In the genomic region with DNA sequence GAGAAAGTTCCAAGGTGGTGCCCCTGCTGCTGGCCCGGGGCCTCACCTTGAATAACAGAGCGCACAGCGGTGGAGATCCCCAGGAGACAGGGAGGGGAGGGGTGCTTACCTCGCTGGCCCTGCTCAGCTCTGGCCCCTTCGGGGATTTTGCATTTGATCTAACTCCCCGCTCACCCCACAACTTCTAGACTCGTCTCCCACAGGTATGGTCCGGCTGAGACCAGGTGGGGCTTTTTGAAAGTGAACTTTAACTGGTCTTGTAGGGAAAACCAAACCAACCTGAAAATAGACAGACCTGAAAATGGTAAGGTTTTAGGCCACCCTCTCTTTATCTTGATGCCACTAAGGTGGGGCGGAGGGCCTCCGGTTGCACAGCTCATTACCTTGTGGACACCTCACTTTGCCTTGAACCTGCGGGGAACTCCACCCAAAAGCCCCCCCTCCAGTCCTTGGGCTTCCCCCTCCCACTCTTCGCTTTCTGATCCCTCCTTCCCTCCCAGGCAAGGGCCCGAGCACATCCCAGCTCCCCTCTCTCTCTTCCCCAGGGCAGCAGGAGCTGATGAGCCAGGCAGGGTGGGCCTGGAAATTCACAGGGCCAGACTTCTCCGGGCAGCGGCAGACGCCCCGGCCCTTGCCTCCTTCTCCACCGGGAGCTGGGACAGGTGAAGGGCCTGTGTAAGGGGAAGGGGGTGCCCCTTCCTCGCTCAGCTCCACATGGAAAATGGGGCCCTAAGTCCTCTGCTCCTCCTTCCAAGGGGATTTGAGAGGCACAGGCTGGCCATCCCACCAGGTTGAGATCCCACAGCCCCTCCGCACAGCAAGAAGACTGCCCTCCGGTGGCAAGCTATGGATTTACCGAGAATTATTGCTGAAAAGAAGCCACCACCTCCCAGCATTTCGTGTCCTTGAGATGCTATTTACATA, we compare ENCODE assay signal across 7 cellular contexts. TPM values are rescaled to one million over a fixed set of nuclear protein-coding genes. Genes with fewer than 3 reads are reported as not detected.
DNase-seq lines count a peak whose midpoint lies in the region; ATAC-seq, FAIRE-seq and TF ChIP-seq lines count a peak whose summit lies in the region.

No MANE protein-coding gene starts in this region.

- TF ChIP-seq POLR2A in Peyer's patch (IDR thresholded peaks at IDR 0.05) (no peak), GM12878 (IDR thresholded peaks at IDR 0.05; ENCODE audit: low read depth, low read length) (peak; percentile 71)

- intact Hi-C loops in GM12878 (cut with micrococcal nuclease; ENCODE audit: unreplicated experiment) = loop anchor here (1.0 to 2.0 kb wide), 5 partner anchors 11 to 78 kb away; a partner anchor contains a TSS

- TF ChIP-seq EP300 in GM12878 (IDR thresholded peaks at IDR 0.05; ENCODE audit: borderline replicate concordance in 1 of 2, control insufficient read depth in 1 of 2, low read depth in 2 of 2, low read length in 2 of 2) = peak in 1 of 2 experiments; percentile 11; a peak in 3 of 4 replicates

- FAIRE-seq in GM12878 (lab: Jason Lieb, UNC) (peak; percentile 68), small intestine (lab: Jason Lieb, UNC) (no peak)

- SMC1A ChIA-PET in GM12878 (lab: Charles Lee; ENCODE audit: uncharacterized antibody, unreplicated experiment) = interaction anchor here (0.6 to 5.3 kb wide), 23 partner anchors 9 to 241 kb away, joined by 3 to 106 read pairs (median 10); a partner anchor contains a TSS

- WGBS in GM12878 (ENCODE audit: insufficient coverage, insufficient replicate concordance, low lambda C conversion rate, missing lambda C conversion rate) = under 1% methylated on average over 22 of the region's 23 CpGs
- 24 to 40% (median 33%) methylated on average over 23 of the region's 23 CpGs for WGBS in small intestine, 3 donors

- H3K79me2 ChIP-seq in DND-41 (ENCODE audit: insufficient read depth, low read length) = no peaks in the 10 kb centered on the region
- H3K79me2 ChIP-seq in GM12878 (ENCODE audit: control insufficient read depth, insufficient read depth, low read length) = peaks cover 89% of the 10 kb centered on the region

- H3K4me3 ChIP-seq in DND-41 (ENCODE audit: low read depth in 1 of 2, low read length in 2 of 2) = no peak overlapping the region
- peak overlapping the region in 1 of 4 donors; percentile 12 for H3K4me3 ChIP-seq in Peyer's patch
- peak overlapping the region; percentile 52 for H3K4me3 ChIP-seq in GM12878
- H3K4me3 ChIP-seq in small intestine (ENCODE audit: low read depth in 1 of 2, low read length in 2 of 2) = no peak overlapping the region

- DNase-seq in DND-41 (peak; percentile 64), Peyer's patch (peak in 2 of 3 donors; percentile 68 to 71), GM12878 (ENCODE audit: low read depth, low spot score) (peak; percentile 82), left kidney (ENCODE audit: low read depth, low spot score) (peak; percentile 82), small intestine (no peak)

- no peaks in the 10 kb centered on the region for H3K27me3 ChIP-seq in DND-41 (ENCODE audit: insufficient read depth, low read length, poor library complexity)
- H3K27me3 ChIP-seq in Peyer's patch = no peaks in the 10 kb centered on the region
- no peaks in the 10 kb centered on the region for H3K27me3 ChIP-seq in GM12878 (replicated peaks in 1 of 2; ENCODE audit: control insufficient read depth in 2 of 2, insufficient read depth in 2 of 2, low read length in 1 of 2)
- H3K27me3 ChIP-seq in small intestine (ENCODE audit: control insufficient read depth in 2 of 2, insufficient read depth in 2 of 2, low read length in 2 of 2) = peaks cover 0 to 4% of the 10 kb centered on the region in 2 donors

- TF ChIP-seq CTCF in DND-41 (IDR thresholded peaks at IDR 0.05; ENCODE audit: borderline replicate concordance, extremely low read depth, low read length, poor library complexity, severe bottlenecking) (peak; percentile 74), Peyer's patch (IDR thresholded peaks at IDR 0.05) (peak in 4 of 6 experiments; percentile 16 to 47 (median 28)), GM12878 (IDR thresholded peaks at IDR 0.05 in 2 of 3, conservative IDR thresholded peaks at IDR 0.05 in 1 of 3; ENCODE audit: control insufficient read depth in 2 of 3, extremely low read depth in 1 of 3, insufficient read depth in 1 of 3, low read depth in 3 of 3, low read length in 3 of 3) (peak; percentile 68 to 74 (median 71))

- H3K9me3 ChIP-seq in DND-41 (ENCODE audit: insufficient read depth, low read length, severe bottlenecking) (peaks cover 9% of the 10 kb centered on the region), Peyer's patch (peaks cover 0 to 6% (median 3%) of the 10 kb centered on the region in 4 donors), GM12878 (replicated peaks; ENCODE audit: control insufficient read depth, insufficient read depth, low read length) (peaks cover 9% of the 10 kb centered on the region; the same call in 2 of the 3 replicates), small intestine (ENCODE audit: control insufficient read depth, low read depth) (no peaks in the 10 kb centered on the region)

- TF ChIP-seq RAD21 in GM12878 (IDR thresholded peaks at IDR 0.05; ENCODE audit: insufficient read depth, low read depth, low read length) = peak; percentile 72

- POLR2A ChIA-PET in GM12878 (lab: Charles Lee) = interaction anchor here (0.7 to 8.0 kb wide), 16 partner anchors 8 to 171 kb away, joined by 3 to 134 read pairs (median 8); a partner anchor contains a TSS

- RAD21 ChIA-PET in GM12878 (lab: Charles Lee; ENCODE audit: unreplicated experiment) = interaction anchor here (0.8 to 4.0 kb wide), 23 partner anchors 9 to 171 kb away, joined by 3 to 120 read pairs (median 8); a partner anchor contains a TSS

- H3K4me2 ChIP-seq in DND-41 (ENCODE audit: insufficient read depth, low read length) (no peak overlapping the region), GM12878 (ENCODE audit: control insufficient read depth, insufficient read depth) (peak overlapping the region; percentile 95)

- CTCF ChIA-PET in GM12878 (lab: Yijun Ruan, JAX) = interaction anchor here (0.6 to 4.7 kb wide), 28 partner anchors 8 to 171 kb away, joined by 3 to 80 read pairs (median 9); a partner anchor contains a TSS

- H3K36me3 ChIP-seq in DND-41 (ENCODE audit: insufficient read depth, low read length) (no peaks in the 10 kb centered on the region), Peyer's patch (no peaks in the 10 kb centered on the region), GM12878 (ENCODE audit: control insufficient read depth in 2 of 2, insufficient read depth in 2 of 2, low read length in 1 of 2) (peaks cover 7 to 14% of the 10 kb centered on the region in 2 experiments), small intestine (ENCODE audit: control insufficient read depth in 2 of 2, insufficient read depth in 2 of 2, low read length in 2 of 2) (no peaks in the 10 kb centered on the region)

- peak; percentile 57 for ATAC-seq in DND-41 (ENCODE audit: insufficient read depth, low read depth)
- peak; percentile 44 for ATAC-seq in GM19043 (IDR thresholded peaks at IDR 0.05; ENCODE audit: low read depth, unreplicated experiment)
- ATAC-seq in HG03442 (IDR thresholded peaks at IDR 0.05; ENCODE audit: unreplicated experiment) = peak; percentile 69
- peak; percentile 83 for ATAC-seq in GM12878

- BruUV-seq in GM12878 (replicated peaks; lab: Mats Ljungman, UMichigan) = no TSS peak

- H2AFZ ChIP-seq in DND-41 (ENCODE audit: low read depth, low read length) (no peak overlapping the region), GM12878 (ENCODE audit: control insufficient read depth, low read depth, low read length) (peak overlapping the region; percentile 61)

- H3K4me1 ChIP-seq in DND-41 (ENCODE audit: insufficient read depth, low read length) (peaks cover 7% of the 10 kb centered on the region; the same call in 1 of the 2 replicates), Peyer's patch (no peaks in the 10 kb centered on the region), GM12878 (ENCODE audit: control insufficient read depth, insufficient read depth, low read length) (peaks cover 67% of the 10 kb centered on the region), small intestine (ENCODE audit: control insufficient read depth in 2 of 2, insufficient read depth in 1 of 2, low read depth in 1 of 2, low read length in 1 of 2) (no peaks in the 10 kb centered on the region)

- in situ Hi-C loops in GM12878 (cut with MboI) = no loop called here

- H3K27ac ChIP-seq in DND-41 (ENCODE audit: low read length) (no peak overlapping the region), Peyer's patch (peak overlapping the region in 1 of 4 donors; percentile 17), GM12878 (ENCODE audit: control insufficient read depth, insufficient read depth) (peak overlapping the region; percentile 97), small intestine (ENCODE audit: low read depth in 1 of 2, low read length in 1 of 2) (no peak overlapping the region)

- H4K20me1 ChIP-seq in DND-41 (ENCODE audit: insufficient read depth, low read length) (no peaks in the 10 kb centered on the region), GM12878 (ENCODE audit: control insufficient read depth, insufficient read depth) (no peaks in the 10 kb centered on the region)

- H3K9ac ChIP-seq in DND-41 (ENCODE audit: low read depth, low read length) (no peak overlapping the region), GM12878 (ENCODE audit: control insufficient read depth, insufficient read depth, low read length) (peak overlapping the region; percentile 77)

RNA-seq across cellular contexts. Expression of a gene that starts 16.1 kb away (rescaled TPM):
- total RNA-seq in Peyer's patch (not detected), GM12878 (2014; rRNA removed) (59.6 and 71.1 TPM in 2 replicates), GM12878 (2014; rRNA removed; fragmentation: Illumina TruSeq; extraction: Trizol) (32.8 and 40.6 TPM in 2 replicates), GM12878 (2021) (114 and 115 TPM in 2 replicates)
- total RNA-seq in GM12878 (2013; cell fraction: nucleolus; rRNA removed) = 152 and 169 TPM in 2 replicates
- 15.7 TPM for polyA plus RNA-seq in GM12878 (2011; ENCODE audit: low read depth)
- polyA plus RNA-seq in GM12878 (2011; rRNA removed) (18.2 and 40.5 TPM in 2 replicates), GM12878 (2014; fragmentation: Illumina TruSeq; extraction: Trizol) (12.4 and 49.6 TPM in 2 replicates), GM12878 (2014; fragmentation: Nextera tagmentation; extraction: Ambion mirVana) (10 to 100 TPM in 1 of 2 experiments, 1 to 10 TPM in 1; 9.8 to 32.0 TPM), GM12878 (2014; rRNA removed) (68.0 and 85.0 TPM in 2 replicates), GM12878 (2016; fragmentation: Nextera tagmentation; extraction: Ambion mirVana) (10 to 100 TPM; 69.7 to 71.9 TPM), small intestine (1 to 10 TPM in 1 of 3 donors, under 1 TPM in 1, not detected in 1; 0.54 to 2.1 TPM)
- 58.2 and 63.2 TPM in 2 replicates for polyA plus RNA-seq in GM12878 (2011; cell fraction: cytosol; rRNA removed)
- polyA plus RNA-seq in GM12878 (2011; cell fraction: nucleus; rRNA removed) = 60.0 and 69.8 TPM in 2 replicates
- 37.2 and 56.8 TPM in 2 replicates for polyA plus RNA-seq in GM12878 (2012)
- polyA minus RNA-seq in GM12878 (2011; rRNA and poly(A)+ RNA removed) = 33.1 and 63.8 TPM in 2 replicates
- polyA minus RNA-seq in GM12878 (2011; cell fraction: cytosol; rRNA and poly(A)+ RNA removed) = 32.3 and 32.7 TPM in 2 replicates
- polyA minus RNA-seq in GM12878 (2011; cell fraction: nucleus; rRNA and poly(A)+ RNA removed) = 25.4 and 41.4 TPM in 2 replicates

RNA-seq across cellular contexts. Expression of a gene that starts 59.9 kb away (rescaled TPM):
- 10 to 100 TPM; 37.0 to 52.0 (median 43.0) TPM for total RNA-seq in Peyer's patch
- total RNA-seq in GM12878 (2013; cell fraction: nucleolus; rRNA removed) = 69.0 and 77.4 TPM in 2 replicates
- total RNA-seq in GM12878 (2014; rRNA removed) = 68.8 and 71.3 TPM in 2 replicates
- total RNA-seq in GM12878 (2014; rRNA removed; fragmentation: Illumina TruSeq; extraction: Trizol) = 16.6 and 17.1 TPM in 2 replicates
- 56.2 and 57.2 TPM in 2 replicates for total RNA-seq in GM12878 (2021)
- polyA plus RNA-seq in GM12878 (2011; ENCODE audit: low read depth) = 12.2 TPM
- 8.8 and 21.5 TPM in 2 replicates for polyA plus RNA-seq in GM12878 (2011; rRNA removed)
- polyA plus RNA-seq in GM12878 (2011; cell fraction: cytosol; rRNA removed) = 30.0 and 54.7 TPM in 2 replicates
- 275 and 289 TPM in 2 replicates for polyA plus RNA-seq in GM12878 (2011; cell fraction: nucleus; rRNA removed)
- polyA plus RNA-seq in GM12878 (2012) = 37.9 and 40.1 TPM in 2 replicates
- 5.4 and 11.6 TPM in 2 replicates for polyA plus RNA-seq in GM12878 (2014; fragmentation: Illumina TruSeq; extraction: Trizol)
- 1 to 10 TPM in 1 of 2 experiments, under 1 TPM in 1; 0.84 to 5.1 TPM for polyA plus RNA-seq in GM12878 (2014; fragmentation: Nextera tagmentation; extraction: Ambion mirVana)
- 65.2 and 70.6 TPM in 2 replicates for polyA plus RNA-seq in GM12878 (2014; rRNA removed)
- 10 to 100 TPM; 82.3 to 95.7 TPM for polyA plus RNA-seq in GM12878 (2016; fragmentation: Nextera tagmentation; extraction: Ambion mirVana)
- 13.8 and 33.1 TPM in 2 replicates for polyA minus RNA-seq in GM12878 (2011; rRNA and poly(A)+ RNA removed)
- polyA minus RNA-seq in GM12878 (2011; cell fraction: cytosol; rRNA and poly(A)+ RNA removed) = 16.1 and 21.0 TPM in 2 replicates
- polyA minus RNA-seq in GM12878 (2011; cell fraction: nucleus; rRNA and poly(A)+ RNA removed) = 22.2 and 38.7 TPM in 2 replicates
- 10 to 100 TPM; 25.4 to 65.7 (median 52.8) TPM for polyA plus RNA-seq in small intestine

Comparison
In these comparisons a context has a peak if more than half of its experiments do, and no peak if none do; other contexts are left out.
1. RNA of a gene that starts 16.1 kb away (total RNA-seq): 32.8 to 169 TPM in GM12878; not detected in Peyer's patch; every median in the first group is over 10 times any median in the second.
2. Peak in every context shown above with its lines, with median percentiles within 50 percentile points of each other: ATAC-seq and CTCF ChIP-seq.